ENCODE assay signal across 19 cellular contexts in genomic region chr12:104735801-104736200, GRCh38.
DNase-seq lines count a peak whose midpoint lies in the region; ATAC-seq and TF ChIP-seq lines count a peak whose summit lies in the region.
"Had no signal": no experiment of that assay in that cellular context is flagged by ENCODE, and none has a peak within 500 bp of the region (broad histone marks: within the 10 kb centered on the region; RNA-seq: fewer than 3 reads in every experiment).

No MANE protein-coding gene starts in this region.

- CTCF ChIA-PET in SK-N-SH (lab: Yijun Ruan, JAX) = interaction anchor here (1.0 to 2.8 kb wide), 3 partner anchors 50 to 354 kb away, joined by 3 to 16 read pairs (median 4); no protein-coding TSS in a partner anchor

- H3K27me3 Mint-ChIP-seq in dendritic cell treated with granulocyte-macrophage colony-stimulating factor and Interleukin-4, amounts not matched to agents 40 ng/mL and 50 ng/mL, for 4 days = no peaks in the 10 kb centered on the region
- H3K27me3 Mint-ChIP-seq: progenitor cell of endocrine pancreas had no signal

- DNase-seq in SK-N-SH (no peak), posterior vena cava (ENCODE audit: low spot score) (peak; percentile 66), AG08396 (ENCODE audit: low spot score) (no peak), SHP77 treated with DMSO at 0.1 percent for 48 hours (lab: John Stamatoyannopoulos, UW) (no peak), ACHN (no peak)
- DNase-seq: activated CD8-positive, alpha-beta memory T cell treated with anti-CD3 and anti-CD28 coated beads for 24 hours; activated gamma-delta T cell; CD8-positive, alpha-beta T cell; cortex of kidney; left ventricle myocardium inferior; NCI-H1436; NCI-H2171 treated with DMSO at 0.1 percent for 48 hours; spleen; upper lobe of right lung had no signal

- peak overlapping the region; percentile 18 to 24; a peak in 1 of 4 replicates for H3K27ac ChIP-seq in SK-N-SH (ENCODE audit: low read depth in 2 of 2, low read length in 1 of 2)
- peak overlapping the region; percentile 15 for H3K27ac ChIP-seq in KOPT-K1 (ENCODE audit: low read depth, low read length, poor library complexity, severe bottlenecking)
- H3K27ac ChIP-seq: 22Rv1, left ventricle myocardium inferior, upper lobe of right lung had no signal

- no peak overlapping the region for H3K4me3 ChIP-seq in SK-N-SH (ENCODE audit: low read depth in 2 of 2, low read length in 1 of 2)
- H3K4me3 ChIP-seq: left ventricle myocardium inferior, spleen, upper lobe of right lung had no signal

- TF ChIP-seq EP300 in SK-N-SH (IDR thresholded peaks at IDR 0.05; ENCODE audit: borderline replicate concordance in 1 of 2, low read depth in 1 of 2, low read length in 1 of 2) = no peak

- WGBS in SK-N-SH (ENCODE audit: low lambda C conversion rate) = 77% methylated on average over 4 of the region's 5 CpGs

- no peak overlapping the region for H3K9ac ChIP-seq in SK-N-SH

- no peaks in the 10 kb centered on the region for H4K20me1 ChIP-seq in SK-N-SH (ENCODE audit: insufficient read depth)

- H3K4me1 ChIP-seq in SK-N-SH (ENCODE audit: control insufficient read depth in 1 of 2, insufficient read depth in 2 of 2, low read depth in 1 of 2, low read length in 1 of 2) = peaks cover 0 to 58% of the 10 kb centered on the region in 2 experiments; a peak in 2 of 4 replicates

- H3K9me2 ChIP-seq in SK-N-SH = no peaks in the 10 kb centered on the region

- no peak for TF ChIP-seq CTCF in SK-N-SH (IDR thresholded peaks at IDR 0.05)

- peak overlapping the region; percentile 43 for H3K27ac Mint-ChIP-seq in dendritic cell treated with granulocyte-macrophage colony-stimulating factor and Interleukin-4, amounts not matched to agents 40 ng/mL and 50 ng/mL, for 4 days
- H3K27ac Mint-ChIP-seq: progenitor cell of endocrine pancreas had no signal

- no peak overlapping the region for H3K4me3 Mint-ChIP-seq in dendritic cell treated with granulocyte-macrophage colony-stimulating factor and Interleukin-4, amounts not matched to agents 40 ng/mL and 50 ng/mL, for 4 days
- H3K4me3 Mint-ChIP-seq: CD8-positive, alpha-beta T cell had no signal

- peak overlapping the region; percentile 3; the same call in 1 of the 2 replicates for H3K4me2 ChIP-seq in SK-N-SH

- peaks cover 44% of the 10 kb centered on the region for H3K36me3 Mint-ChIP-seq in dendritic cell treated with granulocyte-macrophage colony-stimulating factor and Interleukin-4, amounts not matched to agents 40 ng/mL and 50 ng/mL, for 4 days (ENCODE audit: low read depth)

- H3K9me3 ChIP-seq in SK-N-SH (no peaks in the 10 kb centered on the region), KOPT-K1 (ENCODE audit: insufficient read depth, low read length, poor library complexity, severe bottlenecking) (no peaks in the 10 kb centered on the region)
- H3K9me3 ChIP-seq: left ventricle myocardium inferior, spleen, upper lobe of right lung had no signal

- no peak overlapping the region for H2AFZ ChIP-seq in SK-N-SH (ENCODE audit: low read depth)

- ATAC-seq in SK-N-SH treated with all-trans-retinoic acid at 6 μM for 48 hours = no peak; the same call in 2 of the 3 replicates
- ATAC-seq: CD8-positive, alpha-beta T cell; upper lobe of right lung had no signal

- H3K9me3 Mint-ChIP-seq in dendritic cell treated with granulocyte-macrophage colony-stimulating factor and Interleukin-4, amounts not matched to agents 40 ng/mL and 50 ng/mL, for 4 days = no peaks in the 10 kb centered on the region
- H3K9me3 Mint-ChIP-seq: CD8-positive, alpha-beta T cell had no signal

- no peaks in the 10 kb centered on the region for H3F3A ChIP-seq in SK-N-SH (replicated peaks; ENCODE audit: insufficient read depth)

- H3K79me2 ChIP-seq in SK-N-SH (ENCODE audit: insufficient read depth) = no peaks in the 10 kb centered on the region

- POLR2A ChIA-PET in SK-N-SH (lab: Yijun Ruan, JAX) = no interaction called here

- no peaks in the 10 kb centered on the region for H3K27me3 ChIP-seq in SK-N-SH (ENCODE audit: insufficient read depth)
- H3K27me3 ChIP-seq: spleen, upper lobe of right lung had no signal

- no peaks in the 10 kb centered on the region for H3K36me3 ChIP-seq in SK-N-SH (replicated peaks in 1 of 2; ENCODE audit: control insufficient read depth in 1 of 2, insufficient read depth in 2 of 2, low read length in 1 of 2)
- peaks cover 62% of the 10 kb centered on the region for H3K36me3 ChIP-seq in KOPT-K1 (ENCODE audit: insufficient read depth, low read length)
- H3K36me3 ChIP-seq: left ventricle myocardium inferior, upper lobe of right lung had no signal

- TF ChIP-seq RAD21 in SK-N-SH (IDR thresholded peaks at IDR 0.05; ENCODE audit: low read length) = no peak

- in situ Hi-C loops in ACHN (cut with HindIII; ENCODE audit: low pct_ligation_motif_present, low pct_unique_long_range_greater_than_20kb, low sequenced_read_pairs) = no loop called here

- intact Hi-C loops in dendritic cell treated with granulocyte-macrophage colony-stimulating factor and Interleukin-4, amounts not matched to agents 40 ng/mL and 50 ng/mL, for 4 days (cut with micrococcal nuclease) = no loop called here
- intact Hi-C loops in posterior vena cava (cut with DNase I) = no loop called here

- H3K4me1 Mint-ChIP-seq in dendritic cell treated with granulocyte-macrophage colony-stimulating factor and Interleukin-4, amounts not matched to agents 40 ng/mL and 50 ng/mL, for 4 days (ENCODE audit: low read depth) = peaks cover 74% of the 10 kb centered on the region

TF ChIP-seq in SK-N-SH, 30 proteins besides CTCF, POLR2A, EP300 and RAD21:
- TF ChIP-seq TEAD4 (IDR thresholded peaks at IDR 0.05; ENCODE audit: borderline replicate concordance, insufficient read depth) = no peak
- TF ChIP-seq RFX5 (IDR thresholded peaks at IDR 0.05; ENCODE audit: low read length) = no peak
- TF ChIP-seq RCOR1 (IDR thresholded peaks at IDR 0.05; ENCODE audit: low read length) = no peak
- no peak for TF ChIP-seq CHD2 (IDR thresholded peaks at IDR 0.05; ENCODE audit: low read length, partially characterized antibody)
- no peak for TF ChIP-seq REST (IDR thresholded peaks at IDR 0.05; ENCODE audit: low read depth, low read length)
- TF ChIP-seq SIN3A (IDR thresholded peaks at IDR 0.05; ENCODE audit: borderline replicate concordance, low read depth, low read length) = no peak
TF ChIP-seq in SK-N-SH: peak in this region for 0.

TF ChIP-seq in SK-N-SH treated with all-trans-retinoic acid at 6 μM for 48 hours, 23 proteins besides CTCF, POLR2A, EP300 and RAD21 (continues in another document):
- TF ChIP-seq PPARA (CRISPR knock-in tag; IDR thresholded peaks at IDR 0.05; ENCODE audit: borderline replicate concordance) (no peak), ZNF565 (CRISPR knock-in tag; conservative IDR thresholded peaks at IDR 0.05; ENCODE audit: low read depth) (no peak), ISL1 (CRISPR knock-in tag; IDR thresholded peaks at IDR 0.05) (no peak), TOX (CRISPR knock-in tag; IDR thresholded peaks at IDR 0.05; ENCODE audit: borderline replicate concordance) (no peak), CSDC2 (CRISPR knock-in tag; IDR thresholded peaks at IDR 0.05) (no peak), CSRNP3 (CRISPR knock-in tag; IDR thresholded peaks at IDR 0.05) (no peak), PATZ1 (CRISPR knock-in tag; IDR thresholded peaks at IDR 0.05; ENCODE audit: borderline replicate concordance) (no peak), POU6F1 (CRISPR knock-in tag; IDR thresholded peaks at IDR 0.05; ENCODE audit: borderline replicate concordance, low read depth) (no peak), TCF4 (CRISPR knock-in tag; IDR thresholded peaks at IDR 0.05; ENCODE audit: borderline replicate concordance) (no peak), ESRRG (CRISPR knock-in tag; IDR thresholded peaks at IDR 0.05) (no peak), ZFP30 (CRISPR knock-in tag; IDR thresholded peaks at IDR 0.05) (no peak), GLIS3 (CRISPR knock-in tag; IDR thresholded peaks at IDR 0.05) (no peak), ARNTL (CRISPR knock-in tag; IDR thresholded peaks at IDR 0.05; ENCODE audit: borderline replicate concordance, low read depth) (no peak)
